In the genomic region with DNA sequence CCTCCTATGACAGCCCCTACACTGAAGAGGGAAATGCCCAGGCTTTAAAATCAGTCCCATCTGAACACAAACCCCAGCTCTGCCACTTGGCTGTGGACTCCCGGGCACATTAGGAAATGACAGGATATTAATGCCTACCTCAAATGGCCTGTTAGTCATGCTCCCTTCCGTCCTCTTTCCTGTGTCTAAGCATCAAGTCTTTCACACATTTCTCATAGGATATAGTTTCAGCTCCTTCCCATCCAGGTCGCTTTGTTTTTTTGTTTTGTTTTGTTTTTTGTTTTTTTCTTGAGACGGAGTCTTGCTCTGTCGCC, we compare ENCODE assay signal across 1 cellular context.
TF ChIP-seq lines count a peak whose summit lies in the region.

No MANE protein-coding gene starts in this region.

TF ChIP-seq in endothelial cell of umbilical vein, 7 proteins besides CTCF, POLR2A, EP300 and RAD21:
- TF ChIP-seq MYC (IDR thresholded peaks at IDR 0.05; ENCODE audit: low read depth, low read length) (no peak), POLR2AphosphoS5 (IDR thresholded peaks at IDR 0.05; ENCODE audit: insufficient read depth, low read depth, low read length) (peak; percentile 51), GATA2 (IDR thresholded peaks at IDR 0.05; ENCODE audit: insufficient read depth, insufficient read length, low read depth, low read length) (peak; percentile 64), JUN (IDR thresholded peaks at IDR 0.05; ENCODE audit: borderline replicate concordance, insufficient read depth, insufficient read length, low read depth) (peak; percentile 56), FOS (IDR thresholded peaks at IDR 0.05; ENCODE audit: borderline replicate concordance, insufficient read depth, low read length) (peak; percentile 84)
- TF ChIP-seq, protein P1, sequence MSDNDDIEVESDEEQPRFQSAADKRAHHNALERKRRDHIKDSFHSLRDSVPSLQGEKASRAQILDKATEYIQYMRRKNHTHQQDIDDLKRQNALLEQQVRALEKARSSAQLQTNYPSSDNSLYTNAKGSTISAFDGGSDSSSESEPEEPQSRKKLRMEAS (IDR thresholded peaks at IDR 0.05; ENCODE audit: insufficient read depth, insufficient read length): no peak
